Comparison of ENCODE assay signal across 15 cellular contexts in the genomic region with DNA sequence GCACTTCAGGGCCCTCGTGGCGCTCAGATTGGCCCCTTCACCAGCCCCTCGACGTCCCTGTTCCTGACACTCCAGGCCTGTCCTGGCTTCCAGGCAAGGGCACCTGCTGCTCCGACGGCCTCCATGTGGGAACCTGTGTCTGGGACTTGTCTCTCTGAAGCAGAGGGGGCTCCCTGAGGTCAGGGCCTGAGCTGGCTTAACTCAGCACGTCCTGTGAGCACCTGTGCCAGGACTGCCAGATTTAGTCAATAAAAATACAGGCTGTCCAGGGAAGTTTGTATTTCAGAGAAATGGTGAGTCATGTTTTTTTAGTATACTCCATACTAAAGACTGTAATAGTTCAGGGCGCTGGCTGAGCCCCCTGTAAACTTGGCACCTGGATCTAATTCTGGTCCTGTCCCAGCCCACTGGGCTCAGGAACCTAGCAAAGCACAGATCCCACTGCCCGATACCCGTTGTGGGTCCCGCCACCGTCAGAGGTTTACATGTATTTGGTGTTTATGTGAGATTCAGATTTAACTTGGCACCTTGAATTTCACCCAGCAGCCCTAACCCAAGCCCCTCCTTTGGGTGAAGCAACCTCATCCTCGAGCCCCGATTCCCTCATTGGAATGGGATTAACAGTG.
A peak's percentile ranks its signal among the peaks of the same experiment; 100 is the strongest.
DNase-seq lines count a peak whose midpoint lies in the region; ATAC-seq, FAIRE-seq and TF ChIP-seq lines count a peak whose summit lies in the region.
"Had no signal": no experiment of that assay in that cellular context is flagged by ENCODE, and none has a peak within 500 bp of the region (broad histone marks: within the 10 kb centered on the region; RNA-seq: fewer than 3 reads in every experiment).

No MANE protein-coding gene starts in this region.

- DNase-seq in EH (ENCODE audit: low read depth) (peak; percentile 31), NCI-H460 (ENCODE audit: extremely low read depth, low read depth) (peak; percentile 9), H1 (ENCODE audit: low read depth in 1 of 2, low spot score in 2 of 2) (no peak), neuronal stem cell (ENCODE audit: low spot score) (no peak), NCI-H510A (lab: John Stamatoyannopoulos, UW) (no peak), RKO (ENCODE audit: low spot score) (no peak)
- DNase-seq: activated CD8-positive, alpha-beta memory T cell treated with anti-CD3 and anti-CD28 coated beads, Interleukin-2, amount 50 U/mL, for 4 hours; activated naive CD8-positive, alpha-beta T cell treated with anti-CD3 and anti-CD28 coated beads for 36 hours; Karpas-422; stimulated activated CD8-positive, alpha-beta memory T cell treated with anti-CD3 and anti-CD28 coated beads, Interleukin-4, amount 100 ng/mL, for 48 hours had no signal

- TF ChIP-seq RAD21 in H1 (IDR thresholded peaks at IDR 0.05 in 1 of 2, conservative IDR thresholded peaks at IDR 0.05 in 1 of 2; ENCODE audit: low read depth in 2 of 2, low read length in 2 of 2), result no peak

- H3K18ac ChIP-seq in H1 (ENCODE audit: extremely low read depth, low read length) (no peak overlapping the region; the same call in 1 of the 2 replicates), neuronal stem cell (ENCODE audit: low read length) (peak overlapping the region; percentile 77)

- no peak for TF ChIP-seq EP300 in H1 (IDR thresholded peaks at IDR 0.05; ENCODE audit: borderline replicate concordance in 1 of 2, low read depth in 2 of 2, low read length in 2 of 2)

- ATAC-seq in GM21360 (IDR thresholded peaks at IDR 0.05; ENCODE audit: unreplicated experiment) (no peak), GM19455 (IDR thresholded peaks at IDR 0.05; ENCODE audit: unreplicated experiment) (no peak)
- ATAC-seq: GM12878 had no signal

- H2AK5ac ChIP-seq in H1 (ENCODE audit: low read depth, low read length) (no peak overlapping the region), neuronal stem cell (ENCODE audit: low read depth, low read length) (peak overlapping the region; percentile 76)

- peaks cover 0 to 9% (median 3%) of the 10 kb centered on the region in 4 experiments; a peak in 5 of 7 replicates for H3K4me1 ChIP-seq in H1 (replicated peaks in 1 of 4; ENCODE audit: control insufficient read depth in 3 of 4, insufficient read depth in 4 of 4, low read length in 3 of 4)
- peaks cover 14 to 16% of the 10 kb centered on the region in 2 donors for H3K4me1 ChIP-seq in neuronal stem cell (ENCODE audit: control insufficient read depth in 2 of 2, insufficient read depth in 1 of 2, low read depth in 1 of 2, low read length in 2 of 2)

- TF ChIP-seq CTCF in H1 (IDR thresholded peaks at IDR 0.05; ENCODE audit: control extremely low read depth in 1 of 3, insufficient read depth in 1 of 3, low read depth in 1 of 3, low read length in 3 of 3), result no peak

- POLR2A ChIA-PET in H1 (lab: Charles Lee; ENCODE audit: partially characterized antibody), result interaction anchor here (0.8 kb wide), 1 partner anchor 8 kb away, joined by 3 read pairs; no protein-coding TSS in a partner anchor

- H3K56ac ChIP-seq in H1 (replicated peaks; ENCODE audit: insufficient read length, low read depth, low read length), result no peak overlapping the region

- H3K23ac ChIP-seq in H1 (ENCODE audit: insufficient read length), result no peak overlapping the region
- peak overlapping the region; percentile 20 for H3K23ac ChIP-seq in neuronal stem cell (ENCODE audit: low read depth, low read length, poor library complexity)

- no peak for FAIRE-seq in H1 (lab: Jason Lieb, UNC)
- FAIRE-seq: GM12878 had no signal

- H2BK5ac ChIP-seq in H1 (ENCODE audit: low read depth, low read length), result no peak overlapping the region
- no peak overlapping the region for H2BK5ac ChIP-seq in neuronal stem cell (ENCODE audit: low read length)

- H4K8ac ChIP-seq in H1 (ENCODE audit: extremely low read depth, insufficient read depth, low read length) (no peak overlapping the region), neuronal stem cell (ENCODE audit: low read depth, low read length) (no peak overlapping the region)

- 90% methylated on average over 14 of the region's 14 CpGs; no CpG with 5 or more reads in 1 of the 2 experiments for WGBS in H1 (ENCODE audit: extremely low coverage in 1 of 2, insufficient coverage in 1 of 2, insufficient read length in 1 of 2, insufficient replicate concordance in 2 of 2, low coverage in 1 of 2, low lambda C conversion rate in 2 of 2, missing lambda C conversion rate in 1 of 2), 2 experiments
- WGBS in neuronal stem cell (ENCODE audit: extremely low coverage in 2 of 2, insufficient read length in 2 of 2, insufficient replicate concordance in 1 of 2), 2 donors, result no CpG with 5 or more reads among the region's 14 CpGs

- H2BK12ac ChIP-seq in H1 (ENCODE audit: low read depth, low read length) (0 out of 2 replicates have a peak overlapping the region, but pooled peaks have one; percentile 61), neuronal stem cell (ENCODE audit: low read length) (peak overlapping the region; percentile 97)

- no peak overlapping the region for H4K91ac ChIP-seq in H1 (replicated peaks; ENCODE audit: insufficient read length, low read length)
- no peak overlapping the region for H4K91ac ChIP-seq in neuronal stem cell (ENCODE audit: low read depth, low read length, poor library complexity)

- CTCF ChIA-PET in H1 (lab: Charles Lee; ENCODE audit: partially characterized antibody), result interaction anchor here (0.6 to 8.6 kb wide), 6 partner anchors 16 to 885 kb away, joined by 3 to 59 read pairs (median 4); no protein-coding TSS in a partner anchor

- H3K27me3 ChIP-seq in H1 (replicated peaks in 1 of 4; ENCODE audit: control insufficient read depth in 3 of 4, extremely low read depth in 1 of 4, insufficient read depth in 3 of 4, low read length in 3 of 4) (no peaks in the 10 kb centered on the region), neuronal stem cell (ENCODE audit: control insufficient read depth in 3 of 3, insufficient read depth in 3 of 3, low read depth in 1 of 3, low read length in 3 of 3) (no peaks in the 10 kb centered on the region)

- no peaks in the 10 kb centered on the region for H3K79me2 ChIP-seq in H1 (ENCODE audit: control insufficient read depth in 1 of 2, insufficient read depth in 2 of 2, low read length in 2 of 2)

- H3K4me2 ChIP-seq in H1 (ENCODE audit: insufficient read depth in 1 of 2, low read depth in 2 of 2, low read length in 2 of 2) (no peak overlapping the region), neuronal stem cell (ENCODE audit: insufficient read depth, low read length, poor library complexity, severe bottlenecking) (no peak overlapping the region)

- no peak overlapping the region for H3K4ac ChIP-seq in H1 (replicated peaks; ENCODE audit: insufficient read length, low read depth, low read length)
- no peak overlapping the region for H3K4ac ChIP-seq in neuronal stem cell (ENCODE audit: low read length)

- H2BK15ac ChIP-seq in H1 (ENCODE audit: low read length), result no peak overlapping the region
- H2BK15ac ChIP-seq in neuronal stem cell (ENCODE audit: low read length), result no peak overlapping the region

- no peak overlapping the region for H2BK20ac ChIP-seq in H1 (ENCODE audit: low read length)

- no peak for TF ChIP-seq POLR2A in H1 (IDR thresholded peaks at IDR 0.05; ENCODE audit: control extremely low read depth in 1 of 2, low read depth in 2 of 2, low read length in 2 of 2)

- H3K4me3 ChIP-seq in H1 (ENCODE audit: extremely low read depth in 1 of 4, insufficient read depth in 2 of 4, low read depth in 3 of 4, low read length in 4 of 4) (no peak overlapping the region), neuronal stem cell (ENCODE audit: low read length in 2 of 2) (no peak overlapping the region)
- H3K4me3 ChIP-seq: coronary artery, GM12878, SK-N-MC had no signal

- H2BK120ac ChIP-seq in H1 (replicated peaks; ENCODE audit: low read depth, low read length), result no peak overlapping the region
- peak overlapping the region; percentile 42 for H2BK120ac ChIP-seq in neuronal stem cell (ENCODE audit: low read depth, low read length)

- no peaks in the 10 kb centered on the region for H4K20me1 ChIP-seq in H1 (replicated peaks in 1 of 2; ENCODE audit: control insufficient read depth in 1 of 2, insufficient read depth in 2 of 2, low read length in 2 of 2)

- H3K9me3 ChIP-seq in H1 (ENCODE audit: insufficient read depth in 2 of 2, low read depth in 1 of 2, low read length in 1 of 2) (0 out of 4 replicates have a peak, but pooled peaks cover 0 to 5% of the 10 kb centered on the region in 2 experiments), neuronal stem cell (replicated peaks in 1 of 2; ENCODE audit: control insufficient read depth in 2 of 2, insufficient read depth in 1 of 2, low read depth in 1 of 2, low read length in 2 of 2) (no peaks in the 10 kb centered on the region)

- H3K9ac ChIP-seq in H1 (replicated peaks in 1 of 4; ENCODE audit: extremely low read depth in 1 of 4, low read depth in 3 of 4, low read length in 3 of 4) (no peak overlapping the region), neuronal stem cell (ENCODE audit: low read depth, low read length, poor library complexity) (peak overlapping the region; percentile 36)

- H3K27ac ChIP-seq in H1 (ENCODE audit: low read depth, low read length) (no peak overlapping the region), neuronal stem cell (replicated peaks; ENCODE audit: low read length) (no peak overlapping the region)
- H3K27ac ChIP-seq: coronary artery, SK-N-MC had no signal

- no peak overlapping the region for H3K14ac ChIP-seq in H1 (ENCODE audit: insufficient read length)
- H3K14ac ChIP-seq in neuronal stem cell (ENCODE audit: low read length), result peak overlapping the region; percentile 33

- no peak overlapping the region for H2AFZ ChIP-seq in H1 (ENCODE audit: low read length)
- peak overlapping the region; percentile 74 for H2AFZ ChIP-seq in neuronal stem cell (ENCODE audit: low read length)

- H3K23me2 ChIP-seq in H1 (ENCODE audit: low read depth, low read length), result no peaks in the 10 kb centered on the region; the same call in 1 of the 2 replicates

- H3K36me3 ChIP-seq in H1 (ENCODE audit: control insufficient read depth in 2 of 4, insufficient read depth in 4 of 4, low read length in 3 of 4) (no peaks in the 10 kb centered on the region), neuronal stem cell (replicated peaks in 1 of 2; ENCODE audit: control insufficient read depth in 2 of 2, insufficient read depth in 2 of 2, low read length in 2 of 2) (no peaks in the 10 kb centered on the region)

- H3K79me1 ChIP-seq in H1 (ENCODE audit: low read depth, low read length) (no peaks in the 10 kb centered on the region; the same call in 1 of the 2 replicates), neuronal stem cell (ENCODE audit: low read depth, low read length) (no peaks in the 10 kb centered on the region)

- no peak overlapping the region for H4K5ac ChIP-seq in H1 (ENCODE audit: insufficient read length, low read depth, low read length)

TF ChIP-seq in H1, 55 proteins besides CTCF, POLR2A, EP300 and RAD21 (continues in another document):
- TF ChIP-seq HDAC2 (IDR thresholded peaks at IDR 0.05; ENCODE audit: borderline replicate concordance in 1 of 2, low read depth in 2 of 2, low read length in 2 of 2) (no peak), SP2 (IDR thresholded peaks at IDR 0.05; ENCODE audit: low read length) (no peak), ASH2L (IDR thresholded peaks at IDR 0.05; ENCODE audit: low read length) (no peak)
- TF ChIP-seq, protein P1, sequence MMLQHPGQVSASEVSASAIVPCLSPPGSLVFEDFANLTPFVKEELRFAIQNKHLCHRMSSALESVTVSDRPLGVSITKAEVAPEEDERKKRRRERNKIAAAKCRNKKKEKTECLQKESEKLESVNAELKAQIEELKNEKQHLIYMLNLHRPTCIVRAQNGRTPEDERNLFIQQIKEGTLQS (IDR thresholded peaks at IDR 0.05; ENCODE audit: insufficient read depth, low read depth, low read length), result no peak

Comparison
In these comparisons a context has a peak if more than half of its experiments do, and no peak if none do; other contexts are left out.
1. DNase-seq: peak in EH (single experiment) and NCI-H460 (single experiment); none in H1 (0 of 2), neuronal stem cell (single experiment), NCI-H510A (single experiment) and RKO (single experiment).